In genomic region chr5:95018946-95019345, GRCh38 we compare ENCODE assay signal across 24 cellular contexts.
"Had no signal": no experiment of that assay in that cellular context is flagged by ENCODE, and none has a peak within 500 bp of the region (broad histone marks: within the 10 kb centered on the region; RNA-seq: fewer than 3 reads in every experiment).

No MANE protein-coding gene starts in this region.

- FAIRE-seq: RCC 7860 had no signal

- H3K27ac ChIP-seq: SJSA1, SK-N-MC had no signal

- H3K27me3 ChIP-seq: MG63, SJSA1 had no signal

- H3K4me3 Mint-ChIP-seq: T-cell had no signal

- H3K27ac Mint-ChIP-seq: T-cell had no signal

- H3K9me3 ChIP-seq: MG63, SJSA1 had no signal

- ATAC-seq: T-cell had no signal

- H3K4me1 Mint-ChIP-seq: T-cell had no signal

- H3K4me3 ChIP-seq: MG63, SJSA1, SK-N-MC had no signal

- H3K36me3 ChIP-seq: MG63, SJSA1 had no signal

- H3K9me3 Mint-ChIP-seq: T-cell had no signal

- DNase-seq: Karpas-422, KG1, MG63, NCI-H1092, NCI-H1105 treated with DMSO at 0.1 percent for 48 hours, NCI-H1417 treated with DMSO at 0.1 percent for 48 hours, NCI-H187, NCI-H2029, NCI-H2081 treated with DMSO at 0.1 percent for 48 hours, NCI-H2171, NCI-H226, NCI-H446, NCI-H510A, NCI-H524 treated with DMSO at 0.1 percent for 48 hours, NCI-H69, NCI-H774, Right ventricle myocardium superior, RPMI8226, SIG-M5, SW 1271, T-cell had no signal

- H3K36me3 Mint-ChIP-seq: T-cell had no signal
